In the genomic region with DNA sequence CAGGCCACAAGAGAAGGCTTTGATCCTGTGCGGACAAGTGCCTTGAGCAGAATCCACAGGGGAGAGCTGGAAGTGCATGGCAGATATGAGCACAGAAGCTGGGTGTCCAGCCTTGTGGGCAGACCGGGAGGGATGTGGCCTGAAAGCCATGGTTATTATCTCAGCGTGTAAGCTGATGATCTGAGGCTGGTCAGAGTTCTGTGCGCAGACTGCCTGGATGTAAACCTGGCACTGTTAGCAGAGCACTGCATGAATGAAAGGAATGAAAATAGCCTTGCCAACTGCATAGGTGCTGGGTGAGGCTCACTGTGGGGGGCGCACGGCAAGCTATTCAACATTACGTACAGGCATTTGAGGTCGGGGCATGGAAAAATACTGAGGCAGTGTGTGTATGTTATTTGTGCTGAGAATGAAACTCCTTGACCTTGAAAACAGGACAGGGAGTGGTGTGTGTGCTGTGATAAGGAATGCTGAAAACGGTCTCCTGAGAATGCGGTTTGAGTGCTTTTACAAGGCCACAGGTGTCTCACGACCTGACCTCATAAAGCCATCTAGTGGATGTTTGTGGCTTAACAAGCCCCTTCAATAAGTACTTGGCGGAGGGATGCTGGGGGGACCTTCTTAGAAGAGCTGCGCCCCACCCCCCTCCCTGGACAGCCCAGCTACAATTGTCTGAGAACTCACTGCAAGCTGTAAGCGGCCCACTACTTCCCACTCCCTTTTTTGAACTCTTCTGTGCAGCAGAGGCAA, we compare ENCODE assay signal across 1 cellular context.
TF ChIP-seq lines count a peak whose summit lies in the region.

No MANE protein-coding gene starts in this region.

TF ChIP-seq in SK-N-SH, 30 proteins besides CTCF, POLR2A, EP300 and RAD21:
- TF ChIP-seq, protein P1, sequence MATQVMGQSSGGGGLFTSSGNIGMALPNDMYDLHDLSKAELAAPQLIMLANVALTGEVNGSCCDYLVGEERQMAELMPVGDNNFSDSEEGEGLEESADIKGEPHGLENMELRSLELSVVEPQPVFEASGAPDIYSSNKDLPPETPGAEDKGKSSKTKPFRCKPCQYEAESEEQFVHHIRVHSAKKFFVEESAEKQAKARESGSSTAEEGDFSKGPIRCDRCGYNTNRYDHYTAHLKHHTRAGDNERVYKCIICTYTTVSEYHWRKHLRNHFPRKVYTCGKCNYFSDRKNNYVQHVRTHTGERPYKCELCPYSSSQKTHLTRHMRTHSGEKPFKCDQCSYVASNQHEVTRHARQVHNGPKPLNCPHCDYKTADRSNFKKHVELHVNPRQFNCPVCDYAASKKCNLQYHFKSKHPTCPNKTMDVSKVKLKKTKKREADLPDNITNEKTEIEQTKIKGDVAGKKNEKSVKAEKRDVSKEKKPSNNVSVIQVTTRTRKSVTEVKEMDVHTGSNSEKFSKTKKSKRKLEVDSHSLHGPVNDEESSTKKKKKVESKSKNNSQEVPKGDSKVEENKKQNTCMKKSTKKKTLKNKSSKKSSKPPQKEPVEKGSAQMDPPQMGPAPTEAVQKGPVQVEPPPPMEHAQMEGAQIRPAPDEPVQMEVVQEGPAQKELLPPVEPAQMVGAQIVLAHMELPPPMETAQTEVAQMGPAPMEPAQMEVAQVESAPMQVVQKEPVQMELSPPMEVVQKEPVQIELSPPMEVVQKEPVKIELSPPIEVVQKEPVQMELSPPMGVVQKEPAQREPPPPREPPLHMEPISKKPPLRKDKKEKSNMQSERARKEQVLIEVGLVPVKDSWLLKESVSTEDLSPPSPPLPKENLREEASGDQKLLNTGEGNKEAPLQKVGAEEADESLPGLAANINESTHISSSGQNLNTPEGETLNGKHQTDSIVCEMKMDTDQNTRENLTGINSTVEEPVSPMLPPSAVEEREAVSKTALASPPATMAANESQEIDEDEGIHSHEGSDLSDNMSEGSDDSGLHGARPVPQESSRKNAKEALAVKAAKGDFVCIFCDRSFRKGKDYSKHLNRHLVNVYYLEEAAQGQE (IDR thresholded peaks at IDR 0.05; ENCODE audit: low read depth, low read length): no peak
- no peak for TF ChIP-seq FOSL2 (IDR thresholded peaks at IDR 0.05; ENCODE audit: borderline replicate concordance, low read depth)
- TF ChIP-seq RFX5 (IDR thresholded peaks at IDR 0.05; ENCODE audit: low read length): no peak
- no peak for TF ChIP-seq MEF2A (IDR thresholded peaks at IDR 0.05; ENCODE audit: borderline replicate concordance, low read depth)
- no peak for TF ChIP-seq USF1 (IDR thresholded peaks at IDR 0.05; ENCODE audit: borderline replicate concordance, low read depth)
- peak; percentile 38; the same call in 1 of the 2 replicates for TF ChIP-seq SMC3 (IDR thresholded peaks at IDR 0.05; ENCODE audit: low read depth, low read length)
- TF ChIP-seq, protein P2, sequence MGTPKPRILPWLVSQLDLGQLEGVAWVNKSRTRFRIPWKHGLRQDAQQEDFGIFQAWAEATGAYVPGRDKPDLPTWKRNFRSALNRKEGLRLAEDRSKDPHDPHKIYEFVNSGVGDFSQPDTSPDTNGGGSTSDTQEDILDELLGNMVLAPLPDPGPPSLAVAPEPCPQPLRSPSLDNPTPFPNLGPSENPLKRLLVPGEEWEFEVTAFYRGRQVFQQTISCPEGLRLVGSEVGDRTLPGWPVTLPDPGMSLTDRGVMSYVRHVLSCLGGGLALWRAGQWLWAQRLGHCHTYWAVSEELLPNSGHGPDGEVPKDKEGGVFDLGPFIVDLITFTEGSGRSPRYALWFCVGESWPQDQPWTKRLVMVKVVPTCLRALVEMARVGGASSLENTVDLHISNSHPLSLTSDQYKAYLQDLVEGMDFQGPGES (IDR thresholded peaks at IDR 0.05; ENCODE audit: low read depth, low read length): no peak
- no peak for TF ChIP-seq JUND (IDR thresholded peaks at IDR 0.05)
